Comparison of ENCODE assay signal across 22 cellular contexts in the genomic region with DNA sequence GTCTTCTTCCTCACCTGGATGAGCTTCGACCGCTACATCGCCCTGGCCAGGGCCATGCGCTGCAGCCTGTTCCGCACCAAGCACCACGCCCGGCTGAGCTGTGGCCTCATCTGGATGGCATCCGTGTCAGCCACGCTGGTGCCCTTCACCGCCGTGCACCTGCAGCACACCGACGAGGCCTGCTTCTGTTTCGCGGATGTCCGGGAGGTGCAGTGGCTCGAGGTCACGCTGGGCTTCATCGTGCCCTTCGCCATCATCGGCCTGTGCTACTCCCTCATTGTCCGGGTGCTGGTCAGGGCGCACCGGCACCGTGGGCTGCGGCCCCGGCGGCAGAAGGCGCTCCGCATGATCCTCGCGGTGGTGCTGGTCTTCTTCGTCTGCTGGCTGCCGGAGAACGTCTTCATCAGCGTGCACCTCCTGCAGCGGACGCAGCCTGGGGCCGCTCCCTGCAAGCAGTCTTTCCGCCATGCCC. TPM values are rescaled to one million over a fixed set of nuclear protein-coding genes. Genes with fewer than 3 reads are reported as not detected.
"Had no signal": no experiment of that assay in that cellular context is flagged by ENCODE, and none has a peak within 500 bp of the region (broad histone marks: within the 10 kb centered on the region; RNA-seq: fewer than 3 reads in every experiment).

No MANE protein-coding gene starts in this region.

- H3K27me3 ChIP-seq: esophagus squamous epithelium, gastroesophageal sphincter, ovary, right atrium auricular region, suprapubic skin, thyroid gland, upper lobe of left lung, uterus had no signal

- H3K27me3 Mint-ChIP-seq: effector memory CD8-positive, alpha-beta T cell; naive thymus-derived CD4-positive, alpha-beta T cell had no signal

- DNase-seq: effector memory CD8-positive, alpha-beta T cell; esophagus squamous epithelium; foreskin fibroblast; glutamatergic neuron; left colon; left ventricle myocardium superior; mammary epithelial cell; naive thymus-derived CD4-positive, alpha-beta T cell; nucleus accumbens; ovary; small intestine; stimulated activated CD4-positive, alpha-beta T cell treated with anti-CD3 and anti-CD28 coated beads, Interleukin-12 subunit alpha, Interleukin-12 subunit beta, amount 100 ng/mL, for 4 hours; stimulated activated naive CD4-positive, alpha-beta T cell treated with Interleukin-2 at 50 U/mL for 16 hours; thyroid gland; uterus had no signal

- H3K27ac Mint-ChIP-seq: dendritic cell treated with granulocyte-macrophage colony-stimulating factor and Interleukin-4, amounts not matched to agents 40 ng/mL and 50 ng/mL, for 4 days; effector memory CD8-positive, alpha-beta T cell; naive thymus-derived CD4-positive, alpha-beta T cell had no signal

- H3K9me3 ChIP-seq: esophagus squamous epithelium, gastroesophageal sphincter, ovary, right atrium auricular region, suprapubic skin, thyroid gland, upper lobe of left lung, uterus had no signal

- ATAC-seq: effector memory CD8-positive, alpha-beta T cell; gastroesophageal sphincter; left colon; left ventricle myocardium superior; naive thymus-derived CD4-positive, alpha-beta T cell had no signal

- H3K4me3 ChIP-seq: esophagus squamous epithelium, gastroesophageal sphincter, ovary, right atrium auricular region, suprapubic skin, thyroid gland, upper lobe of left lung, uterus had no signal

- H3K36me3 ChIP-seq: ovary, uterus had no signal

- H3K4me3 Mint-ChIP-seq: dendritic cell treated with granulocyte-macrophage colony-stimulating factor and Interleukin-4, amounts not matched to agents 40 ng/mL and 50 ng/mL, for 4 days; effector memory CD8-positive, alpha-beta T cell; naive thymus-derived CD4-positive, alpha-beta T cell; neural crest cell had no signal

- FAIRE-seq: colon, small intestine had no signal

- H3K9me3 Mint-ChIP-seq: dendritic cell treated with granulocyte-macrophage colony-stimulating factor and Interleukin-4, amounts not matched to agents 40 ng/mL and 50 ng/mL, for 4 days; effector memory CD8-positive, alpha-beta T cell; naive thymus-derived CD4-positive, alpha-beta T cell; neural crest cell had no signal

- H3K27ac ChIP-seq: esophagus squamous epithelium, gastroesophageal sphincter, ovary, right atrium auricular region, suprapubic skin, upper lobe of left lung, uterus had no signal

RNA-seq across cellular contexts. Expression of gene GPR146, which starts 47.9 kb away (rescaled TPM):
- total RNA-seq: neural crest cell had no signal
